10 cellular contexts compared by ENCODE assay signal in genomic region chr1:66372522-66373071, GRCh38.
A peak's percentile ranks its signal among the peaks of the same experiment; 100 is the strongest.
DNase-seq lines count a peak whose midpoint lies in the region; ATAC-seq and TF ChIP-seq lines count a peak whose summit lies in the region.
"Had no signal": no experiment of that assay in that cellular context is flagged by ENCODE, and none has a peak within 500 bp of the region (broad histone marks: within the 10 kb centered on the region; RNA-seq: fewer than 3 reads in every experiment).

No MANE protein-coding gene starts in this region.

- no peak for TF ChIP-seq EP300 in gastroesophageal sphincter (IDR thresholded peaks at IDR 0.05)

- H3K36me3 Mint-ChIP-seq in activated naive CD4-positive, alpha-beta T cell treated with anti-CD3 and anti-CD28 coated beads for 36 hours (ENCODE audit: low read depth), result peaks cover 42% of the 10 kb centered on the region
- H3K36me3 Mint-ChIP-seq in T-cell (peaks cover 45% of the 10 kb centered on the region), endodermal cell (ENCODE audit: low read depth) (peaks cover 43% of the 10 kb centered on the region)

- H3K36me3 ChIP-seq in gastroesophageal sphincter, result peaks cover 0 to 27% of the 10 kb centered on the region in 2 donors
- H3K36me3 ChIP-seq in endodermal cell (ENCODE audit: control insufficient read depth, insufficient read depth, low read length), result peaks cover 43% of the 10 kb centered on the region

- H3K27ac Mint-ChIP-seq in activated naive CD4-positive, alpha-beta T cell treated with anti-CD3 and anti-CD28 coated beads for 36 hours, result peak overlapping the region; percentile 94
- H3K27ac Mint-ChIP-seq in T-cell (peak overlapping the region; percentile 86 to 87), endodermal cell (no peak overlapping the region)
- H3K27ac Mint-ChIP-seq: progenitor cell of endocrine pancreas had no signal

- POLR2A ChIA-PET in T-cell (lab: Charles Lee), result interaction anchor here in 1 of 2 donors (0.7 kb wide), 2 partner anchors 9 to 21 kb away, joined by 4 read pairs; no protein-coding TSS in a partner anchor

- H3K4me3 Mint-ChIP-seq in activated naive CD4-positive, alpha-beta T cell treated with anti-CD3 and anti-CD28 coated beads for 36 hours, result peak overlapping the region; percentile 19
- peak overlapping the region; percentile 10 to 56 (median 10) for H3K4me3 Mint-ChIP-seq in T-cell
- H3K4me3 Mint-ChIP-seq in endodermal cell, result no peak overlapping the region

- TF ChIP-seq POLR2A in gastroesophageal sphincter (IDR thresholded peaks at IDR 0.05), result no peak

- no peak for ATAC-seq in T-cell (replicated peaks in 1 of 4)
- ATAC-seq in gastroesophageal sphincter, result no peak

- H3K27me3 ChIP-seq in gastroesophageal sphincter, result no peaks in the 10 kb centered on the region
- H3K27me3 ChIP-seq in endodermal cell (ENCODE audit: control insufficient read depth, insufficient read depth, low read length, poor library complexity, severe bottlenecking), result no peaks in the 10 kb centered on the region

- H3K9ac ChIP-seq in endodermal cell (ENCODE audit: extremely low read depth, low read length, poor library complexity, severe bottlenecking), result no peak overlapping the region

- WGBS in gastroesophageal sphincter (ENCODE audit: low coverage in 1 of 2), 2 donors, result 81 to 94% methylated on average over 3 to 6 of the region's 6 CpGs
- 92% methylated on average over 6 of the region's 6 CpGs for WGBS in endodermal cell (ENCODE audit: insufficient coverage in 1 of 2, insufficient read length in 1 of 2), 2 experiments

- H3K27me3 Mint-ChIP-seq in activated naive CD4-positive, alpha-beta T cell treated with anti-CD3 and anti-CD28 coated beads for 36 hours (ENCODE audit: low read depth), result no peaks in the 10 kb centered on the region
- H3K27me3 Mint-ChIP-seq in T-cell (no peaks in the 10 kb centered on the region), endodermal cell (ENCODE audit: insufficient read depth) (no peaks in the 10 kb centered on the region)
- H3K27me3 Mint-ChIP-seq: progenitor cell of endocrine pancreas had no signal

- H3K4me1 ChIP-seq in gastroesophageal sphincter (peaks cover 0 to 32% (median 11%) of the 10 kb centered on the region in 3 donors), endodermal cell (ENCODE audit: control insufficient read depth, insufficient read depth, low read length) (no peaks in the 10 kb centered on the region)

- H3K4me1 Mint-ChIP-seq in activated naive CD4-positive, alpha-beta T cell treated with anti-CD3 and anti-CD28 coated beads for 36 hours (ENCODE audit: low read depth), result peaks cover 82% of the 10 kb centered on the region
- peaks cover 61 to 84% (median 77%) of the 10 kb centered on the region in 3 donors for H3K4me1 Mint-ChIP-seq in T-cell
- H3K4me1 Mint-ChIP-seq in endodermal cell, result peaks cover 2% of the 10 kb centered on the region

- intact Hi-C loops in activated naive CD4-positive, alpha-beta T cell treated with anti-CD3 and anti-CD28 coated beads for 36 hours (cut with micrococcal nuclease), result loop anchor here (5.0 to 10.0 kb wide), 7 partner anchors 355 to 1410 kb away; partner anchors contain the start of genes GADD45A and SERBP1

- H3K9me3 ChIP-seq in gastroesophageal sphincter, result no peaks in the 10 kb centered on the region
- H3K9me3 ChIP-seq in endodermal cell (ENCODE audit: control insufficient read depth, low read length), result no peaks in the 10 kb centered on the region

- CTCF ChIA-PET in activated naive CD4-positive, alpha-beta T cell treated with anti-CD3 and anti-CD28 coated beads for 36 hours (lab: Charles Lee), result interaction anchor here (0.7 to 2.8 kb wide), 8 partner anchors 11 to 127 kb away, joined by 3 to 12 read pairs (median 3); no protein-coding TSS in a partner anchor
- CTCF ChIA-PET in T-cell (lab: Charles Lee), result interaction anchor here in 1 of 2 donors (0.6 to 1.0 kb wide), 2 partner anchors 74 to 399 kb away, joined by 3 to 7 read pairs; no protein-coding TSS in a partner anchor

- peak overlapping the region in 3 of 4 donors; percentile 50 to 71 (median 55) for H3K27ac ChIP-seq in gastroesophageal sphincter
- no peak overlapping the region for H3K27ac ChIP-seq in endodermal cell (ENCODE audit: low read depth, low read length)

- no peaks in the 10 kb centered on the region for H3K9me3 Mint-ChIP-seq in activated naive CD4-positive, alpha-beta T cell treated with anti-CD3 and anti-CD28 coated beads for 36 hours
- H3K9me3 Mint-ChIP-seq in T-cell (no peaks in the 10 kb centered on the region), endodermal cell (no peaks in the 10 kb centered on the region)

- no peak for DNase-seq in activated naive CD4-positive, alpha-beta T cell treated with anti-CD3 and anti-CD28 coated beads for 36 hours
- DNase-seq in activated naive CD4-positive, alpha-beta T cell treated with anti-CD3 and anti-CD28 coated beads, Interleukin-2, amount 50 U/mL, for 16 hours, result no peak
- DNase-seq in T-cell (no peak), superior temporal gyrus (ENCODE audit: extremely low spot score) (peak; percentile 32), SHP77 (lab: John Stamatoyannopoulos, UW) (no peak), ecto neural progenitor cell (ENCODE audit: low spot score) (no peak), endodermal cell (no peak)
- DNase-seq: cortex of kidney had no signal

- no peak overlapping the region for H3K4me3 ChIP-seq in gastroesophageal sphincter
- no peak overlapping the region for H3K4me3 ChIP-seq in endodermal cell (ENCODE audit: low read length)

- no peak for TF ChIP-seq CTCF in gastroesophageal sphincter (IDR thresholded peaks at IDR 0.05)
- no peak for TF ChIP-seq CTCF in endodermal cell (conservative IDR thresholded peaks at IDR 0.05)
